16 cellular contexts compared by ENCODE assay signal in the genomic region with DNA sequence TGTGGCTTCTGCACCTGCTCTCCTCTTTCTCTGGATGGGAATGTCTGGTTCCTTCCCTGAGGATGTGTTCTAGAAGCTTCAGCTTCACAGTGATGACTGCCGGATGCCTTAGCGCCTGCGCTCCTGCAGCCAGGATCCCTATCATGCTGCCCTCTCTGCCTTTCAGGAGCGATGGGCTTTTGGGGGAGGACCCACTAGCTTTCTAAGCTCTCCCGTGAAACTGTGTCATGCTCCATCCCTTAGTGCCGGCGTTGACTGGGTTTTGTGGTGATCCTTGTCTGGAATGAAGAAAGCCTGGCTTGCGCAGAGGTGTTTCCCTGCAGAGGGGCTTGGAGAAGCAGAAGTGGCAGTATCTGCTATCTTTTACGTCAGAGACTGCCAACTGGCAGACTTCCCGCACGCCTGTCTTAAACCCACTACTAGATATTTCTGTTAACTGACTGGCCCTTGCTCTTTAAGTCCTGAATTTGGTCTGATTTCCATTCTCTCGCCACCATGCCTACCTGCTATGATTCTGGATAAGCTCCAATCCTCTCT. TPM values are rescaled to one million over a fixed set of nuclear protein-coding genes. Genes with fewer than 3 reads are reported as not detected.
DNase-seq lines count a peak whose midpoint lies in the region; ATAC-seq and TF ChIP-seq lines count a peak whose summit lies in the region.
"Had no signal": no experiment of that assay in that cellular context is flagged by ENCODE, and none has a peak within 500 bp of the region (broad histone marks: within the 10 kb centered on the region; RNA-seq: fewer than 3 reads in every experiment).

No MANE protein-coding gene starts in this region.

- no peak overlapping the region for H3K14ac ChIP-seq in neuronal stem cell (ENCODE audit: low read length)

- H3K4me1 Mint-ChIP-seq in activated T-cell treated with anti-CD3 and anti-CD28 coated beads, Interleukin-2, amount 50 U/mL, for 24 hours (ENCODE audit: low read depth): peaks cover 52% of the 10 kb centered on the region
- peaks cover 8% of the 10 kb centered on the region for H3K4me1 Mint-ChIP-seq in activated T-helper 17 cell treated with anti-CD3 and anti-CD28 coated beads, Interleukin-2, amount 50 U/mL, for 72 hours

- no peak overlapping the region for H4K8ac ChIP-seq in neuronal stem cell (ENCODE audit: low read depth, low read length)

- no peak for DNase-seq in activated T-cell treated with anti-CD3 and anti-CD28 coated beads, Interleukin-2, amount 50 U/mL, for 24 hours
- no peak for DNase-seq in activated T-cell treated with anti-CD3 and anti-CD28 coated beads for 4 hours
- DNase-seq in HL-60 (ENCODE audit: low read depth in 1 of 2, low spot score in 1 of 2): peak in 1 of 2 experiments; percentile 64
- no peak for DNase-seq in neuronal stem cell (ENCODE audit: low spot score)
- no peak for DNase-seq in MM.1S
- DNase-seq in SIG-M5 (lab: John Stamatoyannopoulos, UW): no peak
- DNase-seq: central memory CD4-positive, alpha-beta T cell; DMS 273 treated with DMSO at 0.1 percent for 48 hours; midbrain; NCI-H2029 treated with DMSO at 0.1 percent for 48 hours; tibial artery had no signal

- no CpG with 5 or more reads among the region's 12 CpGs for WGBS in neuronal stem cell (ENCODE audit: extremely low coverage in 2 of 2, insufficient read length in 2 of 2, insufficient replicate concordance in 1 of 2), 2 donors

- H3K18ac ChIP-seq in neuronal stem cell (ENCODE audit: low read length): no peak overlapping the region

- H3K36me3 Mint-ChIP-seq in activated T-cell treated with anti-CD3 and anti-CD28 coated beads, Interleukin-2, amount 50 U/mL, for 24 hours (ENCODE audit: low read depth): peaks cover 49% of the 10 kb centered on the region
- H3K36me3 Mint-ChIP-seq in activated T-helper 17 cell treated with anti-CD3 and anti-CD28 coated beads, Interleukin-2, amount 50 U/mL, for 72 hours (ENCODE audit: low read depth): peaks cover 73% of the 10 kb centered on the region

- H3K4ac ChIP-seq in neuronal stem cell (ENCODE audit: low read length): no peak overlapping the region

- no peak overlapping the region for H2BK12ac ChIP-seq in neuronal stem cell (ENCODE audit: low read length)

- H4K20me1 ChIP-seq in MM.1S (ENCODE audit: insufficient read depth, low read length): no peaks in the 10 kb centered on the region

- ATAC-seq in activated T-helper 17 cell treated with anti-CD3 and anti-CD28 coated beads, Interleukin-2, amount 50 U/mL, for 72 hours (replicated peaks): no peak
- ATAC-seq in HG02610 (IDR thresholded peaks at IDR 0.05; ENCODE audit: unreplicated experiment): no peak

- no peak overlapping the region for H3K4me3 ChIP-seq in HL-60 (replicated peaks; ENCODE audit: insufficient read depth, low read length)
- H3K4me3 ChIP-seq in neuronal stem cell (ENCODE audit: low read length in 2 of 2): no peak overlapping the region
- no peak overlapping the region for H3K4me3 ChIP-seq in MM.1S (ENCODE audit: low read length)
- H3K4me3 ChIP-seq: SJSA1, tibial artery had no signal

- H2BK5ac ChIP-seq in neuronal stem cell (ENCODE audit: low read length): no peak overlapping the region

- H3K4me1 ChIP-seq in neuronal stem cell (ENCODE audit: control insufficient read depth in 2 of 2, insufficient read depth in 1 of 2, low read depth in 1 of 2, low read length in 2 of 2) (peaks cover 15 to 19% of the 10 kb centered on the region in 2 donors), MM.1S (ENCODE audit: low read length) (peaks cover 13% of the 10 kb centered on the region)

- H3K4me2 ChIP-seq in neuronal stem cell (ENCODE audit: insufficient read depth, low read length, poor library complexity, severe bottlenecking) (no peak overlapping the region), MM.1S (ENCODE audit: low read depth, low read length) (no peak overlapping the region)

- H3K79me2 ChIP-seq in MM.1S (ENCODE audit: low read length): peaks cover 8% of the 10 kb centered on the region

- H2AK5ac ChIP-seq in neuronal stem cell (ENCODE audit: low read depth, low read length): peak overlapping the region; percentile 7

- H3K36me3 ChIP-seq in neuronal stem cell (replicated peaks in 1 of 2; ENCODE audit: control insufficient read depth in 2 of 2, insufficient read depth in 2 of 2, low read length in 2 of 2) (no peaks in the 10 kb centered on the region), MM.1S (replicated peaks; ENCODE audit: insufficient read depth, low read length) (no peaks in the 10 kb centered on the region)
- H3K36me3 ChIP-seq: tibial artery had no signal

- H3K9me2 ChIP-seq in MM.1S (replicated peaks; ENCODE audit: insufficient read depth, low read length): no peaks in the 10 kb centered on the region

- peaks cover 7% of the 10 kb centered on the region; the same call in 1 of the 2 replicates for H3F3A ChIP-seq in MM.1S (ENCODE audit: insufficient read depth, low read length)

- H2BK120ac ChIP-seq in neuronal stem cell (ENCODE audit: low read depth, low read length): no peak overlapping the region

- no peaks in the 10 kb centered on the region for H3K27me3 ChIP-seq in HL-60 (ENCODE audit: insufficient read depth, poor library complexity, severe bottlenecking)
- peaks cover 0 to 5% (median 0%) of the 10 kb centered on the region in 3 experiments for H3K27me3 ChIP-seq in neuronal stem cell (ENCODE audit: control insufficient read depth in 3 of 3, insufficient read depth in 3 of 3, low read depth in 1 of 3, low read length in 3 of 3)
- peaks cover 39% of the 10 kb centered on the region for H3K27me3 ChIP-seq in MM.1S (replicated peaks; ENCODE audit: insufficient read depth, low read length)
- H3K27me3 ChIP-seq: tibial artery had no signal

- no peak overlapping the region for H2BK15ac ChIP-seq in neuronal stem cell (ENCODE audit: low read length)

- H2AFZ ChIP-seq in neuronal stem cell (ENCODE audit: low read length) (no peak overlapping the region), MM.1S (ENCODE audit: low read length) (no peak overlapping the region)

- H3K27ac ChIP-seq in HL-60 (replicated peaks): peak overlapping the region; percentile 20; the same call in 1 of the 2 replicates
- H3K27ac ChIP-seq in neuronal stem cell (replicated peaks; ENCODE audit: low read length): no peak overlapping the region
- H3K27ac ChIP-seq in MM.1S (ENCODE audit: low read length): no peak overlapping the region
- H3K27ac ChIP-seq: SJSA1, tibial artery had no signal

- peak overlapping the region; percentile 99 for H3K27ac Mint-ChIP-seq in activated T-cell treated with anti-CD3 and anti-CD28 coated beads, Interleukin-2, amount 50 U/mL, for 24 hours
- H3K27ac Mint-ChIP-seq in activated T-helper 17 cell treated with anti-CD3 and anti-CD28 coated beads, Interleukin-2, amount 50 U/mL, for 72 hours: peak overlapping the region; percentile 98

- H3K9me3 ChIP-seq in neuronal stem cell (replicated peaks in 1 of 2; ENCODE audit: control insufficient read depth in 2 of 2, insufficient read depth in 1 of 2, low read depth in 1 of 2, low read length in 2 of 2) (no peaks in the 10 kb centered on the region), MM.1S (replicated peaks; ENCODE audit: insufficient read depth, low read length) (no peaks in the 10 kb centered on the region)
- H3K9me3 ChIP-seq: SJSA1, tibial artery had no signal

- TF ChIP-seq CTCF in HL-60 (IDR thresholded peaks at IDR 0.05; ENCODE audit: insufficient read depth, low read length): no peak
- TF ChIP-seq CTCF in MM.1S (IDR thresholded peaks at IDR 0.05; ENCODE audit: low read length): no peak

- H3K9ac ChIP-seq in neuronal stem cell (ENCODE audit: low read depth, low read length, poor library complexity) (no peak overlapping the region), MM.1S (ENCODE audit: low read length) (no peak overlapping the region)

- H3K27me3 Mint-ChIP-seq in activated T-cell treated with anti-CD3 and anti-CD28 coated beads, Interleukin-2, amount 50 U/mL, for 24 hours: no peaks in the 10 kb centered on the region
- no peaks in the 10 kb centered on the region for H3K27me3 Mint-ChIP-seq in activated T-helper 17 cell treated with anti-CD3 and anti-CD28 coated beads, Interleukin-2, amount 50 U/mL, for 72 hours

- H3K9me3 Mint-ChIP-seq in activated T-cell treated with anti-CD3 and anti-CD28 coated beads, Interleukin-2, amount 50 U/mL, for 24 hours: no peaks in the 10 kb centered on the region
- no peaks in the 10 kb centered on the region for H3K9me3 Mint-ChIP-seq in activated T-helper 17 cell treated with anti-CD3 and anti-CD28 coated beads, Interleukin-2, amount 50 U/mL, for 72 hours

- H4K91ac ChIP-seq in neuronal stem cell (ENCODE audit: low read depth, low read length, poor library complexity): no peak overlapping the region

- H3K79me1 ChIP-seq in neuronal stem cell (ENCODE audit: low read depth, low read length): peaks cover 11% of the 10 kb centered on the region

- H3K23ac ChIP-seq in neuronal stem cell (ENCODE audit: low read depth, low read length, poor library complexity): no peak overlapping the region

- H3K4me3 Mint-ChIP-seq in activated T-cell treated with anti-CD3 and anti-CD28 coated beads, Interleukin-2, amount 50 U/mL, for 24 hours: peak overlapping the region; percentile 88
- H3K4me3 Mint-ChIP-seq in activated T-helper 17 cell treated with anti-CD3 and anti-CD28 coated beads, Interleukin-2, amount 50 U/mL, for 72 hours: peak overlapping the region; percentile 96

RNA-seq across cellular contexts. Expression of a gene that starts 3.8 kb away (rescaled TPM):
- 100 to 1,000 TPM in 1 of 2 donors, 10 to 100 TPM in 1; 67.4 to 117 TPM for total RNA-seq in activated T-helper 17 cell treated with anti-CD3 and anti-CD28 coated beads, Interleukin-2, amount 50 U/mL, for 72 hours
- polyA plus RNA-seq in neuronal stem cell (2013, experiment 1 of 2): 11.4 TPM
- 11.1 TPM for polyA plus RNA-seq in neuronal stem cell (2013, experiment 2 of 2)

RNA-seq across cellular contexts. Expression of a gene that starts 9.6 kb away (rescaled TPM):
- 100 to 1,000 TPM; 138 to 217 TPM for total RNA-seq in activated T-helper 17 cell treated with anti-CD3 and anti-CD28 coated beads, Interleukin-2, amount 50 U/mL, for 72 hours
- not detected for polyA plus RNA-seq in neuronal stem cell (2013, experiment 1 of 2)
- not detected for polyA plus RNA-seq in neuronal stem cell (2013, experiment 2 of 2)
- total RNA-seq: glomerular endothelial cell, M059J, SJSA1 had no signal

RNA-seq across cellular contexts. Expression of a gene that starts 28.3 kb away (rescaled TPM):
- 100 to 1,000 TPM in 1 of 2 donors, 10 to 100 TPM in 1; 42.3 to 153 TPM for total RNA-seq in activated T-helper 17 cell treated with anti-CD3 and anti-CD28 coated beads, Interleukin-2, amount 50 U/mL, for 72 hours
- polyA plus RNA-seq in neuronal stem cell (2013, experiment 1 of 2): 9.7 TPM
- polyA plus RNA-seq in neuronal stem cell (2013, experiment 2 of 2): 9.4 TPM

RNA-seq across cellular contexts. Expression of a gene that starts 31.2 kb away (rescaled TPM):
- total RNA-seq in activated T-helper 17 cell treated with anti-CD3 and anti-CD28 coated beads, Interleukin-2, amount 50 U/mL, for 72 hours: 10 to 100 TPM; 17.8 to 21.6 TPM
- polyA plus RNA-seq in neuronal stem cell (2013, experiment 1 of 2): 13.5 TPM
- polyA plus RNA-seq in neuronal stem cell (2013, experiment 2 of 2): 14.3 TPM

RNA-seq across cellular contexts. Expression of a gene that starts 31.5 kb away (rescaled TPM):
- total RNA-seq in activated T-helper 17 cell treated with anti-CD3 and anti-CD28 coated beads, Interleukin-2, amount 50 U/mL, for 72 hours: 10 to 100 TPM; 34.0 to 51.2 TPM
- polyA plus RNA-seq in neuronal stem cell (2013, experiment 1 of 2): 84.6 TPM
- polyA plus RNA-seq in neuronal stem cell (2013, experiment 2 of 2): 82.8 TPM
